27 cellular contexts compared by ENCODE assay signal in genomic region chr21:39392981-39393380, GRCh38. TPM values are rescaled to one million over a fixed set of nuclear protein-coding genes. Genes with fewer than 3 reads are reported as not detected.
"Had no signal": no experiment of that assay in that cellular context is flagged by ENCODE, and none has a peak within 500 bp of the region (broad histone marks: within the 10 kb centered on the region; RNA-seq: fewer than 3 reads in every experiment).

No MANE protein-coding gene starts in this region.

- FAIRE-seq: urothelium cell line had no signal

- H3K4me3 Mint-ChIP-seq: central memory CD8-positive, alpha-beta T cell; dendritic cell treated with granulocyte-macrophage colony-stimulating factor and Interleukin-4, amounts not matched to agents 40 ng/mL and 50 ng/mL, for 4 days; immature natural killer cell; memory B cell; naive thymus-derived CD4-positive, alpha-beta T cell; stimulated activated effector memory CD8-positive, alpha-beta T cell treated with anti-CD3 and anti-CD28 coated beads, Interleukin-12 subunit alpha, Interleukin-12 subunit beta, amount 100 ng/mL, for 72 hours; type B pancreatic cell had no signal

- H3K36me3 ChIP-seq: prostate gland had no signal

- H3K27ac Mint-ChIP-seq: dendritic cell treated with granulocyte-macrophage colony-stimulating factor and Interleukin-4, amounts not matched to agents 40 ng/mL and 50 ng/mL, for 4 days; immature natural killer cell; memory B cell; naive thymus-derived CD4-positive, alpha-beta T cell; stimulated activated effector memory CD8-positive, alpha-beta T cell treated with anti-CD3 and anti-CD28 coated beads, Interleukin-12 subunit alpha, Interleukin-12 subunit beta, amount 100 ng/mL, for 72 hours; type B pancreatic cell had no signal

- H3K9me3 Mint-ChIP-seq: central memory CD8-positive, alpha-beta T cell; dendritic cell treated with granulocyte-macrophage colony-stimulating factor and Interleukin-4, amounts not matched to agents 40 ng/mL and 50 ng/mL, for 4 days; immature natural killer cell; memory B cell; naive thymus-derived CD4-positive, alpha-beta T cell; stimulated activated effector memory CD8-positive, alpha-beta T cell treated with anti-CD3 and anti-CD28 coated beads, Interleukin-12 subunit alpha, Interleukin-12 subunit beta, amount 100 ng/mL, for 72 hours; type B pancreatic cell had no signal

- H3K27ac ChIP-seq: colonic mucosa, esophagus squamous epithelium, parathyroid adenoma, prostate gland, right atrium auricular region, sigmoid colon, testis, tibial artery had no signal

- H2AFZ ChIP-seq: parathyroid adenoma had no signal

- H3K9ac ChIP-seq: parathyroid adenoma had no signal

- H3K27me3 Mint-ChIP-seq: central memory CD8-positive, alpha-beta T cell; dendritic cell treated with granulocyte-macrophage colony-stimulating factor and Interleukin-4, amounts not matched to agents 40 ng/mL and 50 ng/mL, for 4 days; memory B cell; naive thymus-derived CD4-positive, alpha-beta T cell; type B pancreatic cell had no signal

- DNase-seq: colonic mucosa; effector CD8-positive, alpha-beta T cell; erythroblast; esophagus squamous epithelium; foreskin melanocyte; hypothalamus; immature natural killer cell; islet precursor cell; midbrain; naive thymus-derived CD4-positive, alpha-beta T cell; sigmoid colon; stimulated activated CD4-positive, alpha-beta T cell treated with anti-CD3 and anti-CD28 coated beads, Interleukin-2, amount 100 ng/mL, for 24 hours; stimulated activated CD4-positive, alpha-beta T cell treated with anti-CD3 and anti-CD28 coated beads, Interleukin-4, amount 100 ng/mL, for 24 hours; stimulated activated naive CD8-positive, alpha-beta T cell treated with anti-CD3 and anti-CD28 coated beads, Interleukin-15, Interleukin-2, amounts not matched to agents 100 U/mL and 50 U/mL, for 24 hours; substantia nigra; testis; tibial artery had no signal

- H3K27me3 ChIP-seq: colonic mucosa, esophagus squamous epithelium, right atrium auricular region, sigmoid colon, testis, tibial artery had no signal

- H3K9me3 ChIP-seq: colonic mucosa, esophagus squamous epithelium, prostate gland, right atrium auricular region, sigmoid colon, testis, tibial artery had no signal

- H3K4me1 ChIP-seq: colonic mucosa, parathyroid adenoma, prostate gland, testis had no signal

- H3K4me3 ChIP-seq: colonic mucosa, esophagus squamous epithelium, lung, prostate gland, right atrium auricular region, sigmoid colon, testis, tibial artery had no signal

RNA-seq across cellular contexts. Expression of gene LCA5L, which starts 52.6 kb away (rescaled TPM):
- total RNA-seq: naive thymus-derived CD4-positive, alpha-beta T cell had no signal
